In the genomic region with DNA sequence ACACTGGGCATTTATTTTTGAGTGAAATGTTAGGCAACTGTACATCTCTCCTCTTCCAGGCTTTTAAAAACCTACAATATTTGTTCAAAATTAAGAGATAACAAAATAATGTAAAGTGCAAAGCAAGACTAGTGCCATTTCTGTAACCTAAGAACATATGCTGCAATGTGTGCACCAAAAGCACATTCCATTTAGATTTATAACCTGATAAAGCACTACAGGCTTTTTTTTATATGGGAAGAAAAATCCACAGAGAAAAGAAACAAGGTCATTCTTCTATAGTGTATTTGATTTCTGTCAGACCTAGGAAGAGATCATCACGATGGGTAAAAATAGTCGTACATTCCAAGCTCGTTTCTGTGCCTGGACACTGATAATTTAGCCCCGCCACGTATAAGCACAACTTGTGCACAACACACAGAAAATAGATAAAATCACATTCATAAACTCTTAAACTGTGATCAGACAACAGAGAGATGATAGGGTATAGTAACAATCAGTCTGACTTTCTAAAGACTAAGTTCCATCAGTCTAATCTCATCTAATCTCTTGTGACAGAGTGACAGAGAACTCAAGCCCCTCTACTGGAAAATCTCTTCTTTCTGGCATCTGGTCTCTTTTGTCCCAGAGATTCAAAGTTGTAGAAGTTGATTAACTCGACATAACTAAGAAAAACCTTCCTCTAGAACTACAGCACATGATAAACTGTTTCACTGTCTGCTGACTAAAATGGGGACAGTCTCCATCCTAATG, we compare ENCODE assay signal across 13 cellular contexts. TPM values are rescaled to one million over a fixed set of nuclear protein-coding genes. Genes with fewer than 3 reads are reported as not detected.
A peak's percentile ranks its signal among the peaks of the same experiment; 100 is the strongest.
DNase-seq lines count a peak whose midpoint lies in the region; ATAC-seq, FAIRE-seq and TF ChIP-seq lines count a peak whose summit lies in the region.
"Had no signal": no experiment of that assay in that cellular context is flagged by ENCODE, and none has a peak within 500 bp of the region (broad histone marks: within the 10 kb centered on the region; RNA-seq: fewer than 3 reads in every experiment).

No MANE protein-coding gene starts in this region.

- no peak overlapping the region for H3K9ac ChIP-seq in neuronal stem cell (ENCODE audit: low read depth, low read length, poor library complexity)

- WGBS in esophagus muscularis mucosa: 35% methylated on average over 6 of the region's 6 CpGs
- WGBS in neuronal stem cell (ENCODE audit: extremely low coverage in 2 of 2, insufficient read length in 2 of 2, insufficient replicate concordance in 1 of 2), 2 donors: no CpG with 5 or more reads among the region's 6 CpGs

- no peak for TF ChIP-seq EP300 in esophagus muscularis mucosa (IDR thresholded peaks at IDR 0.05)

- H3K4me3 ChIP-seq in Panc1 (ENCODE audit: low read depth in 2 of 2, low read length in 2 of 2) (no peak overlapping the region), esophagus muscularis mucosa (no peak overlapping the region), neuronal stem cell (ENCODE audit: low read length in 2 of 2) (no peak overlapping the region)
- H3K4me3 ChIP-seq: MG63 had no signal

- no peak for TF ChIP-seq POLR2A in esophagus muscularis mucosa (IDR thresholded peaks at IDR 0.05; ENCODE audit: low read depth)

- H3K27ac ChIP-seq in Panc1 (ENCODE audit: low read length): peak overlapping the region; percentile 90
- H3K27ac ChIP-seq in esophagus muscularis mucosa (replicated peaks in 1 of 4): peak overlapping the region; percentile 50 to 90 (median 82)
- peak overlapping the region; percentile 82 for H3K27ac ChIP-seq in neuronal stem cell (replicated peaks; ENCODE audit: low read length)

- H2BK5ac ChIP-seq in neuronal stem cell (ENCODE audit: low read length): no peak overlapping the region

- peak overlapping the region; percentile 5 for H3K27ac Mint-ChIP-seq in Calu3 (ENCODE audit: unreplicated experiment)
- no peak overlapping the region for H3K27ac Mint-ChIP-seq in activated T-helper 1 cell treated with anti-CD3 and anti-CD28 coated beads, Interleukin-12 subunit alpha, Interleukin-12 subunit beta, Interleukin-2, Interleukin-4 antibody, amounts not matched to agents 30 ng/mL and 10 ng/mL and 1 ng/mL, durations not matched to agents 14 hours and 24 hours and 36 hours
- H3K27ac Mint-ChIP-seq: activated naive CD8-positive, alpha-beta T cell treated with anti-CD3 and anti-CD28 coated beads, Interleukin-2, amount 10 ng/mL, durations not matched to agents 7 days and 5 days had no signal

- ATAC-seq in Panc1 (peak; percentile 46), HG03457 (IDR thresholded peaks at IDR 0.05; ENCODE audit: unreplicated experiment) (no peak)
- ATAC-seq: left lobe of liver had no signal

- H3K9me3 ChIP-seq in Panc1 (ENCODE audit: control insufficient read depth, insufficient read depth, low read depth, low read length) (no peaks in the 10 kb centered on the region), esophagus muscularis mucosa (no peaks in the 10 kb centered on the region), neuronal stem cell (replicated peaks in 1 of 2; ENCODE audit: control insufficient read depth in 2 of 2, insufficient read depth in 1 of 2, low read depth in 1 of 2, low read length in 2 of 2) (peaks cover 0 to 5% of the 10 kb centered on the region in 2 donors)
- H3K9me3 ChIP-seq: MG63 had no signal

- no peak overlapping the region for H4K91ac ChIP-seq in neuronal stem cell (ENCODE audit: low read depth, low read length, poor library complexity)

- no peak overlapping the region for H3K18ac ChIP-seq in neuronal stem cell (ENCODE audit: low read length)

- CTCF ChIA-PET in Calu3 (lab: Charles Lee): interaction anchor here (0.7 kb wide), 1 partner anchor 20 kb away, joined by 3 read pairs; no protein-coding TSS in a partner anchor
- CTCF ChIA-PET in Panc1 (lab: Charles Lee): interaction anchor here (0.9 kb wide), 1 partner anchor 149 kb away, joined by 11 read pairs; no protein-coding TSS in a partner anchor

- no peak overlapping the region for H3K4ac ChIP-seq in neuronal stem cell (ENCODE audit: low read length)

- H3K14ac ChIP-seq in neuronal stem cell (ENCODE audit: low read length): no peak overlapping the region

- intact Hi-C loops in Calu3 (cut with micrococcal nuclease; ENCODE audit: unreplicated experiment): loop anchor here (5.0 kb wide), 1 partner anchor 44 kb away; no protein-coding TSS in a partner anchor
- intact Hi-C loops in Panc1 (cut with micrococcal nuclease; ENCODE audit: unreplicated experiment): loop anchor here (5.0 kb wide), 1 partner anchor 151 kb away; no protein-coding TSS in a partner anchor
- intact Hi-C loops in esophagus muscularis mucosa (cut with DNase I): no loop called here
- intact Hi-C loops in activated T-helper 1 cell treated with anti-CD3 and anti-CD28 coated beads, Interleukin-12 subunit alpha, Interleukin-12 subunit beta, Interleukin-2, Interleukin-4 antibody, amounts not matched to agents 30 ng/mL and 10 ng/mL and 1 ng/mL, durations not matched to agents 14 hours and 24 hours and 36 hours (cut with micrococcal nuclease): no loop called here

- DNase-seq in Calu3: no peak
- DNase-seq in Panc1 (ENCODE audit: low read depth, low spot score): no peak
- no peak for DNase-seq in esophagus muscularis mucosa (ENCODE audit: extremely low spot score)
- DNase-seq in neuronal stem cell (ENCODE audit: low spot score): no peak
- no peak for DNase-seq in activated T-helper 1 cell treated with anti-CD3 and anti-CD28 coated beads, Interleukin-12 subunit alpha, Interleukin-12 subunit beta, Interleukin-2, Interleukin-4 antibody, amounts not matched to agents 30 ng/mL and 10 ng/mL and 1 ng/mL, durations not matched to agents 14 hours and 24 hours and 36 hours (ENCODE audit: low spot score)
- DNase-seq in urothelium cell line (ENCODE audit: low spot score): no peak
- DNase-seq in NCI-H2196 treated with DMSO at 0.1 percent for 48 hours (lab: John Stamatoyannopoulos, UW; ENCODE audit: unreplicated experiment): no peak
- DNase-seq: activated naive CD8-positive, alpha-beta T cell treated with anti-CD3 and anti-CD28 coated beads, Interleukin-2, amount 10 ng/mL, durations not matched to agents 7 days and 5 days; H9 had no signal

- no peak for FAIRE-seq in urothelium cell line (lab: Jason Lieb, UNC)

- H3K79me1 ChIP-seq in neuronal stem cell (ENCODE audit: low read depth, low read length): peaks cover 2% of the 10 kb centered on the region

- TF ChIP-seq CTCF in Calu3 (IDR thresholded peaks at IDR 0.05; ENCODE audit: unreplicated experiment): no peak
- no peak for TF ChIP-seq CTCF in Panc1 (IDR thresholded peaks at IDR 0.05)
- TF ChIP-seq CTCF in esophagus muscularis mucosa (IDR thresholded peaks at IDR 0.05): no peak

- no peak overlapping the region for H2BK12ac ChIP-seq in neuronal stem cell (ENCODE audit: low read length)

- H2AFZ ChIP-seq in neuronal stem cell (ENCODE audit: low read length): peak overlapping the region; percentile 60

- H3K4me1 ChIP-seq in Panc1 (ENCODE audit: control insufficient read depth, insufficient read depth, low read length) (peaks cover 75% of the 10 kb centered on the region), esophagus muscularis mucosa (peaks cover 23 to 94% (median 86%) of the 10 kb centered on the region in 4 donors), neuronal stem cell (ENCODE audit: control insufficient read depth in 2 of 2, insufficient read depth in 1 of 2, low read depth in 1 of 2, low read length in 2 of 2) (peaks cover 18 to 20% of the 10 kb centered on the region in 2 donors)

- POLR2A ChIA-PET in Panc1 (lab: Charles Lee): no interaction called here

- no peaks in the 10 kb centered on the region for H3K9me3 Mint-ChIP-seq in Calu3 (ENCODE audit: low read depth, unreplicated experiment)
- H3K9me3 Mint-ChIP-seq in activated T-helper 1 cell treated with anti-CD3 and anti-CD28 coated beads, Interleukin-12 subunit alpha, Interleukin-12 subunit beta, Interleukin-2, Interleukin-4 antibody, amounts not matched to agents 30 ng/mL and 10 ng/mL and 1 ng/mL, durations not matched to agents 14 hours and 24 hours and 36 hours: no peaks in the 10 kb centered on the region
- H3K9me3 Mint-ChIP-seq: activated naive CD8-positive, alpha-beta T cell treated with anti-CD3 and anti-CD28 coated beads, Interleukin-2, amount 10 ng/mL, durations not matched to agents 7 days and 5 days; H9 had no signal

- no peak overlapping the region for H3K23ac ChIP-seq in neuronal stem cell (ENCODE audit: low read depth, low read length, poor library complexity)

- H3K36me3 ChIP-seq in Panc1 (ENCODE audit: control insufficient read depth, insufficient read depth, low read length) (peaks cover 28% of the 10 kb centered on the region; the same call in 1 of the 2 replicates), esophagus muscularis mucosa (peaks cover 10 to 57% (median 35%) of the 10 kb centered on the region in 4 donors), neuronal stem cell (replicated peaks in 1 of 2; ENCODE audit: control insufficient read depth in 2 of 2, insufficient read depth in 2 of 2, low read length in 2 of 2) (peaks cover 7 to 28% of the 10 kb centered on the region in 2 donors)

- peaks cover 31% of the 10 kb centered on the region for H3K4me1 Mint-ChIP-seq in Calu3 (ENCODE audit: low read depth, unreplicated experiment)
- H3K4me1 Mint-ChIP-seq in activated T-helper 1 cell treated with anti-CD3 and anti-CD28 coated beads, Interleukin-12 subunit alpha, Interleukin-12 subunit beta, Interleukin-2, Interleukin-4 antibody, amounts not matched to agents 30 ng/mL and 10 ng/mL and 1 ng/mL, durations not matched to agents 14 hours and 24 hours and 36 hours (ENCODE audit: low read depth): no peaks in the 10 kb centered on the region
- H3K4me1 Mint-ChIP-seq: activated naive CD8-positive, alpha-beta T cell treated with anti-CD3 and anti-CD28 coated beads, Interleukin-2, amount 10 ng/mL, durations not matched to agents 7 days and 5 days had no signal

- no peak overlapping the region for H3K4me2 ChIP-seq in neuronal stem cell (ENCODE audit: insufficient read depth, low read length, poor library complexity, severe bottlenecking)

- no peak overlapping the region for H2BK120ac ChIP-seq in neuronal stem cell (ENCODE audit: low read depth, low read length)

- no peak overlapping the region for H4K8ac ChIP-seq in neuronal stem cell (ENCODE audit: low read depth, low read length)

- no peak overlapping the region for H2BK15ac ChIP-seq in neuronal stem cell (ENCODE audit: low read length)

- no peak overlapping the region for H3K4me3 Mint-ChIP-seq in Calu3 (ENCODE audit: low read depth, unreplicated experiment)
- H3K4me3 Mint-ChIP-seq in activated T-helper 1 cell treated with anti-CD3 and anti-CD28 coated beads, Interleukin-12 subunit alpha, Interleukin-12 subunit beta, Interleukin-2, Interleukin-4 antibody, amounts not matched to agents 30 ng/mL and 10 ng/mL and 1 ng/mL, durations not matched to agents 14 hours and 24 hours and 36 hours: no peak overlapping the region
- H3K4me3 Mint-ChIP-seq: activated naive CD8-positive, alpha-beta T cell treated with anti-CD3 and anti-CD28 coated beads, Interleukin-2, amount 10 ng/mL, durations not matched to agents 7 days and 5 days; H9 had no signal

- peaks cover 33% of the 10 kb centered on the region for H3K36me3 Mint-ChIP-seq in Calu3 (ENCODE audit: insufficient read depth, unreplicated experiment)
- no peaks in the 10 kb centered on the region for H3K36me3 Mint-ChIP-seq in activated T-helper 1 cell treated with anti-CD3 and anti-CD28 coated beads, Interleukin-12 subunit alpha, Interleukin-12 subunit beta, Interleukin-2, Interleukin-4 antibody, amounts not matched to agents 30 ng/mL and 10 ng/mL and 1 ng/mL, durations not matched to agents 14 hours and 24 hours and 36 hours (ENCODE audit: low read depth)
- H3K36me3 Mint-ChIP-seq: activated naive CD8-positive, alpha-beta T cell treated with anti-CD3 and anti-CD28 coated beads, Interleukin-2, amount 10 ng/mL, durations not matched to agents 7 days and 5 days had no signal

- H3K27me3 ChIP-seq in Panc1 (ENCODE audit: control insufficient read depth, insufficient read depth, low read length) (no peaks in the 10 kb centered on the region), esophagus muscularis mucosa (no peaks in the 10 kb centered on the region), neuronal stem cell (ENCODE audit: control insufficient read depth in 3 of 3, insufficient read depth in 3 of 3, low read depth in 1 of 3, low read length in 3 of 3) (no peaks in the 10 kb centered on the region)
- H3K27me3 ChIP-seq: MG63 had no signal

- no peak overlapping the region for H2AK5ac ChIP-seq in neuronal stem cell (ENCODE audit: low read depth, low read length)

- in situ Hi-C loops in Panc1 (cut with HindIII; ENCODE audit: low pct_unique_long_range_greater_than_20kb, low sequenced_read_pairs): no loop called here

- BruUV-seq in Calu3 (replicated peaks; lab: Mats Ljungman, UMichigan) (no TSS peak), Panc1 (replicated peaks; lab: Mats Ljungman, UMichigan) (no TSS peak)

- no peaks in the 10 kb centered on the region for H3K27me3 Mint-ChIP-seq in Calu3 (ENCODE audit: unreplicated experiment)
- H3K27me3 Mint-ChIP-seq in activated T-helper 1 cell treated with anti-CD3 and anti-CD28 coated beads, Interleukin-12 subunit alpha, Interleukin-12 subunit beta, Interleukin-2, Interleukin-4 antibody, amounts not matched to agents 30 ng/mL and 10 ng/mL and 1 ng/mL, durations not matched to agents 14 hours and 24 hours and 36 hours (ENCODE audit: insufficient read depth): peaks cover 31% of the 10 kb centered on the region

RNA-seq across cellular contexts. Expression of gene LAMB1, which starts 6.7 kb away (rescaled TPM):
- total RNA-seq in Calu3 (2022): 181 and 240 TPM in 2 replicates
- total RNA-seq in Panc1 (2021; ENCODE audit: unreplicated experiment): 204 TPM
- polyA plus RNA-seq in Panc1 (2012; ENCODE audit: insufficient read length): 141 TPM
- 100 to 1,000 TPM; 167 to 240 (median 219) TPM for total RNA-seq in esophagus muscularis mucosa
- polyA plus RNA-seq in neuronal stem cell (2013, experiment 1 of 2): 98.3 TPM
- 101 TPM for polyA plus RNA-seq in neuronal stem cell (2013, experiment 2 of 2)
- not detected in 2 replicates for total RNA-seq in activated T-helper 1 cell treated with anti-CD3 and anti-CD28 coated beads, Interleukin-12 subunit alpha, Interleukin-12 subunit beta, Interleukin-2, Interleukin-4 antibody, amounts not matched to agents 30 ng/mL and 10 ng/mL and 1 ng/mL, durations not matched to agents 14 hours and 24 hours and 36 hours
- total RNA-seq: activated naive CD8-positive, alpha-beta T cell treated with anti-CD3 and anti-CD28 coated beads, Interleukin-2, amount 10 ng/mL, durations not matched to agents 7 days and 5 days; T-helper 1 cell treated with Interleukin-12 subunit alpha and Interleukin-12 subunit beta and Interleukin-4 antibody, amounts not matched to agents 30 ng/mL and 1 ng/mL, for 36 hours had no signal

Comparison
In these comparisons a context has a peak if more than half of its experiments do, and no peak if none do; other contexts are left out.
1. RNA of gene LAMB1, which starts 6.7 kb away (total RNA-seq): 181 to 240 TPM in Calu3, 167 to 240 TPM in esophagus muscularis mucosa and 204 TPM in Panc1 (single experiment); not detected in activated T-helper 1 cell treated with anti-CD3 and anti-CD28 coated beads, Interleukin-12 subunit alpha, Interleukin-12 subunit beta, Interleukin-2, Interleukin-4 antibody, amounts not matched to agents 30 ng/mL and 10 ng/mL and 1 ng/mL, durations not matched to agents 14 hours and 24 hours and 36 hours; every median in the first group is over 100 times any median in the second.
2. intact Hi-C loops: an anchor here in Calu3 (5.0 kb wide) and Panc1 (5.0 kb wide); none called in esophagus muscularis mucosa and activated T-helper 1 cell treated with anti-CD3 and anti-CD28 coated beads, Interleukin-12 subunit alpha, Interleukin-12 subunit beta, Interleukin-2, Interleukin-4 antibody, amounts not matched to agents 30 ng/mL and 10 ng/mL and 1 ng/mL, durations not matched to agents 14 hours and 24 hours and 36 hours.
3. Peak in every context shown above with its lines, with median percentiles within 50 percentile points of each other: H3K27ac ChIP-seq.